In the genomic region with DNA sequence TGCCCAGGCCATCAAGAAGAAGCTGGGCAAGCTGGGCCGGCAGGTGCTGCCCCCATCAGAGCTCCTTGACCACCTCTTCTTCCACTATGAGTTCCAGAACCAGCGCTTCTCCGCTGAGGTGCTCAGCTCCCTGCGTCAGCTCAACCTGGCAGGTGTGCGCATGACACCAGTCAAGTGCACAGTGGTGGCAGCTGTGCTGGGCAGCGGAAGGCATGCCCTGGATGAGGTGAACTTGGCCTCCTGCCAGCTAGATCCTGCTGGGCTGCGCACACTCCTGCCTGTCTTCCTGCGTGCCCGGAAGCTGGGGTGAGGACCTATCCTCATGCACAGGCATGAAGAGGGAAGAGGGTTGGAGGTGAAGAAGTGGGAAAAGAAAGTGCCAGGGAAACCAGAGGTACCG, we compare ENCODE assay signal across 20 cellular contexts. TPM values are rescaled to one million over a fixed set of nuclear protein-coding genes. Genes with fewer than 3 reads are reported as not detected.
A peak's percentile ranks its signal among the peaks of the same experiment; 100 is the strongest.
DNase-seq lines count a peak whose midpoint lies in the region; ATAC-seq and TF ChIP-seq lines count a peak whose summit lies in the region.
"Had no signal": no experiment of that assay in that cellular context is flagged by ENCODE, and none has a peak within 500 bp of the region (broad histone marks: within the 10 kb centered on the region; RNA-seq: fewer than 3 reads in every experiment).

No MANE protein-coding gene starts in this region.

- no peak for TF ChIP-seq CTCF in WERI-Rb-1 (IDR thresholded peaks at IDR 0.05; ENCODE audit: low read depth, low read length)

- DNase-seq in HT-29 (ENCODE audit: low spot score) = peak; percentile 19
- peak; percentile 97 for DNase-seq in NCI-H146 (lab: John Stamatoyannopoulos, UW)
- DNase-seq in NCI-H510A (lab: John Stamatoyannopoulos, UW) = peak; percentile 97
- peak; percentile 17 for DNase-seq in kidney tubule cell (ENCODE audit: low spot score)
- DNase-seq in WERI-Rb-1 = no peak
- no peak for DNase-seq in EL
- DNase-seq: activated B cell treated with CpG ODN at 0.5 μM for 24 hours; activated CD4-positive, alpha-beta memory T cell treated with anti-CD3 and anti-CD28 coated beads, Interleukin-2, amount 10 ng/mL, durations not matched to agents 7 days and 5 days; activated T-cell treated with anti-CD3 and anti-CD28 coated beads, Interleukin-2, amount 50 U/mL, for 4 hours; HFFc6; hypothalamus; NCI-H1930; psoas muscle; stimulated activated CD8-positive, alpha-beta memory T cell treated with anti-CD3 and anti-CD28 coated beads, Interleukin-4, amount 100 ng/mL, for 48 hours; T-helper 2 cell had no signal

- H3K27ac ChIP-seq in WERI-Rb-1 = no peak overlapping the region
- H3K27ac ChIP-seq: foreskin keratinocyte, psoas muscle, vagina had no signal

- no peak for ATAC-seq in HG02970 (IDR thresholded peaks at IDR 0.05; ENCODE audit: low FRiP score, unreplicated experiment)
- ATAC-seq: activated T-cell treated with anti-CD3 and anti-CD28 coated beads, Interleukin-2, amount 50 U/mL, for 4 hours; foreskin keratinocyte had no signal

- H3K36me3 ChIP-seq in WERI-Rb-1 = no peaks in the 10 kb centered on the region; the same call in 1 of the 2 replicates

- H3K4me3 ChIP-seq in WERI-Rb-1 (ENCODE audit: low read depth, low read length) = no peak overlapping the region
- H3K4me3 ChIP-seq: psoas muscle, vagina had no signal

- H3K27me3 ChIP-seq in WERI-Rb-1 (ENCODE audit: insufficient read depth, low read depth, severe bottlenecking) = no peaks in the 10 kb centered on the region
- H3K27me3 ChIP-seq: foreskin keratinocyte, vagina had no signal

- no peaks in the 10 kb centered on the region for H3K9me3 ChIP-seq in WERI-Rb-1 (ENCODE audit: severe bottlenecking)
- H3K9me3 ChIP-seq: psoas muscle, vagina had no signal

RNA-seq across cellular contexts. Expression of gene NHERF4, which starts 5.3 kb away (rescaled TPM):
- total RNA-seq in HT-29 (2014; rRNA removed; shearing (Covaris generic)) = 1.8 TPM in 2 replicates
- total RNA-seq: foreskin keratinocyte, HFFc6, kidney epithelial cell, psoas muscle had no signal

RNA-seq across cellular contexts. Expression of gene NLRX1, which starts 11.5 kb away (rescaled TPM):
- total RNA-seq in HT-29 (2014; rRNA removed; shearing (Covaris generic)) = 13.1 and 21.1 TPM in 2 replicates

RNA-seq across cellular contexts. Expression of gene CBL, which starts 26.2 kb away (rescaled TPM):
- 6.5 and 8.3 TPM in 2 replicates for total RNA-seq in HT-29 (2014; rRNA removed; shearing (Covaris generic))

RNA-seq across cellular contexts. Expression of gene ABCG4, which starts 31.1 kb away (rescaled TPM):
- not detected in 2 replicates for total RNA-seq in HT-29 (2014; rRNA removed; shearing (Covaris generic))
- total RNA-seq: activated B cell treated with CpG ODN at 0.5 μM for 24 hours; activated CD4-positive, alpha-beta memory T cell treated with anti-CD3 and anti-CD28 coated beads, Interleukin-2, amount 10 ng/mL, durations not matched to agents 7 days and 5 days; subcutaneous adipose tissue had no signal

RNA-seq across cellular contexts. Expression of gene HINFP, which starts 58.6 kb away (rescaled TPM):
- total RNA-seq in HT-29 (2014; rRNA removed; shearing (Covaris generic)) = 15.5 and 16.9 TPM in 2 replicates

Comparison
In these comparisons a context has a peak if more than half of its experiments do, and no peak if none do; other contexts are left out.
1. DNase-seq: peak in HT-29 (single experiment), NCI-H146 (single experiment), NCI-H510A (single experiment) and kidney tubule cell (single experiment); none in WERI-Rb-1 (single experiment) and EL (single experiment).